33 cellular contexts compared by ENCODE assay signal in the genomic region with DNA sequence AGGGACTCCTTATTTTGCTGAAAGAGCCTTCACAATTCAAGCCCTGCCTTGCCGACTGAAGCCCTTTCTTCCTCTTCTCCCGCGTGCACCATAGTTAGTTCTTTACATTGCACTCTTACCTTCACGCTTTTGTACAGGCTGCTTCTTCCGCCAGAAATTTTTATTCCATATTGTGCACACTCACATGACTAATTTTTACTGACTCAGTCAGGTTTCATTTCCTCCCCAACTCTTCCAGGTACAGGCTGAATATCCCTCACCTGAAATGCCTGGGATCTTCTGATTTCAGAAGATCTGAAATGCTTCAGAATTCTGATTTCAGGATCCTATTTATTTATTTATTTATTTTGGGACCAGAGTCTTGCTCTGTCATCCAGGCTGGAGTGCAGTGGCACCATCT.
"Had no signal": no experiment of that assay in that cellular context is flagged by ENCODE, and none has a peak within 500 bp of the region (broad histone marks: within the 10 kb centered on the region; RNA-seq: fewer than 3 reads in every experiment).

No MANE protein-coding gene starts in this region.

- ATAC-seq: activated CD4-positive, alpha-beta T cell treated with anti-CD3 and anti-CD28 coated beads for 36 hours; activated CD8-positive, alpha-beta T cell treated with anti-CD3 and anti-CD28 coated beads for 36 hours; activated T-cell treated with anti-CD3 and anti-CD28 coated beads, Interleukin-2, amount 50 U/mL, for 4 hours; activated T-helper 17 cell treated with anti-CD3 and anti-CD28 coated beads, Interleukin-2, amount 50 U/mL, for 72 hours; esophagus mucosa; gastrocnemius medialis; heart left ventricle; T-helper 17 cell had no signal

- H3K4me1 ChIP-seq: colonic mucosa had no signal

- H3K27ac ChIP-seq: brain microvascular endothelial cell, cardiac muscle cell, colonic mucosa, gastrocnemius medialis, heart left ventricle, WERI-Rb-1 had no signal

- H3K27me3 ChIP-seq: brain microvascular endothelial cell, colonic mucosa, gastrocnemius medialis had no signal

- H3K36me3 ChIP-seq: brain microvascular endothelial cell, cardiac muscle cell, colonic mucosa, gastrocnemius medialis, heart left ventricle, WERI-Rb-1 had no signal

- H3K9me3 ChIP-seq: colonic mucosa, gastrocnemius medialis, heart left ventricle had no signal

- DNase-seq: activated CD4-positive, alpha-beta T cell treated with anti-CD3 and anti-CD28 coated beads for 36 hours; activated CD4-positive, alpha-beta T cell treated with anti-CD3 and anti-CD28 coated beads, Interleukin-2, amount 50 U/mL, for 1 hour; activated CD4-positive, alpha-beta T cell treated with anti-CD3 and anti-CD28 coated beads, Interleukin-2, amount 50 U/mL, for 48 hours; activated CD4-positive, CD25-positive, alpha-beta regulatory T cell; activated CD4-positive, CD25-positive, alpha-beta regulatory T cell treated with anti-CD3 and anti-CD28 coated beads, Interleukin-2, amount 50 U/mL, for 72 hours; activated CD8-positive, alpha-beta memory T cell treated with anti-CD3 and anti-CD28 coated beads for 24 hours; activated CD8-positive, alpha-beta T cell treated with anti-CD3 and anti-CD28 coated beads for 36 hours; activated effector memory CD4-positive, alpha-beta T cell treated with Interleukin-2 at 50 U/mL for 16 hours; activated gamma-delta T cell treated with Interleukin-2 at 50 U/mL for 16 hours; activated naive CD4-positive, alpha-beta T cell treated with anti-CD3 and anti-CD28 coated beads, Interleukin-2, amount 50 U/mL, for 16 hours; activated naive CD4-positive, alpha-beta T cell treated with Interleukin-2 at 50 U/mL for 16 hours; activated T-cell treated with anti-CD3 and anti-CD28 coated beads, Interleukin-2, amount 50 U/mL, for 4 hours; amniotic stem cell; anterior cingulate cortex; brain microvascular endothelial cell; central memory CD4-positive, alpha-beta T cell; cerebellar nuclear complex; colonic mucosa; effector memory CD4-positive, alpha-beta T cell; endodermal cell; foreskin fibroblast; gastrocnemius medialis; glutamatergic neuron; heart left ventricle; hypothalamus; T-helper 1 cell; T-helper 17 cell; T1000; WERI-Rb-1 had no signal

- H3K4me3 ChIP-seq: cardiac muscle cell, colonic mucosa, gastrocnemius medialis, heart left ventricle had no signal

- FAIRE-seq: astrocyte had no signal
